In the genomic region with DNA sequence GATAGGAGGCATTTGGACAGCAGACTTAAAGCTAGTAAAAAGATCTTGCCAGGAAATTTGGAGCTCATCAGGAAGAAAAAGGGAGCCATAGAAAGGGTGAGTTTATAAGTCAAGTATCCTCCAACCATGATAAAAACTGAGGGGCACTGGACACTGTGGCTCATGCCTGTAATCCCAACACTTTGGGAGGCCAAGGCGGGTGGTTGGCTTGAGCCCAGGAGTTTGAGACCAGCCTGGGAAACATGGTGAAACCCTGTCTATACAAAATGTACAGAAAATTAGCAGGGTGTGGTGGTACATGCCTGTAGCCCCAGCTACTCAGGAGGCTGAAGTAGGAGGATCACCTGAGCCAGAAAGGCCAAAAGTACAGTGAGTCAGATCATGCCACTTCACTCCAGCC, we compare ENCODE assay signal across 20 cellular contexts.
"Had no signal": no experiment of that assay in that cellular context is flagged by ENCODE, and none has a peak within 500 bp of the region (broad histone marks: within the 10 kb centered on the region; RNA-seq: fewer than 3 reads in every experiment).

No MANE protein-coding gene starts in this region.

- H3K27me3 ChIP-seq: hepatocyte, ovary, thyroid gland had no signal

- H3K36me3 ChIP-seq: ovary had no signal

- H3K4me3 Mint-ChIP-seq: effector memory CD8-positive, alpha-beta T cell; naive thymus-derived CD4-positive, alpha-beta T cell; type B pancreatic cell had no signal

- ATAC-seq: effector memory CD8-positive, alpha-beta T cell; left cardiac atrium; naive thymus-derived CD4-positive, alpha-beta T cell; right cardiac atrium had no signal

- DNase-seq: cortex of kidney; effector memory CD8-positive, alpha-beta T cell; erythroblast; foreskin melanocyte; head of caudate nucleus; kidney; left cardiac atrium; left ventricle myocardium inferior; naive thymus-derived CD4-positive, alpha-beta T cell; nucleus accumbens; ovary; right cardiac atrium; small intestine; stimulated activated CD4-positive, alpha-beta T cell treated with anti-CD3 and anti-CD28 coated beads, Interleukin-12 subunit alpha, Interleukin-12 subunit beta, amount 100 ng/mL, for 4 hours; stimulated activated naive CD4-positive, alpha-beta T cell treated with Interleukin-2 at 50 U/mL for 16 hours; thyroid gland had no signal

- H3K9me3 ChIP-seq: left ventricle myocardium inferior, ovary, thyroid gland had no signal

- H3K4me3 ChIP-seq: hepatocyte, left ventricle myocardium inferior, lung, ovary, thyroid gland had no signal

- H3K27ac Mint-ChIP-seq: progenitor cell of endocrine pancreas, type B pancreatic cell had no signal

- H3K27ac ChIP-seq: hepatocyte, left ventricle myocardium inferior, ovary, thyroid gland had no signal

- H3K9me3 Mint-ChIP-seq: effector memory CD8-positive, alpha-beta T cell; type B pancreatic cell had no signal

- H3K27me3 Mint-ChIP-seq: effector memory CD8-positive, alpha-beta T cell; naive thymus-derived CD4-positive, alpha-beta T cell; progenitor cell of endocrine pancreas; type B pancreatic cell had no signal

- H3K4me1 ChIP-seq: left ventricle myocardium inferior, thyroid gland had no signal
